Comparison of ENCODE assay signal across 1 cellular context in genomic region chr16:10308305-10309193, GRCh38.
TF ChIP-seq lines count a peak whose summit lies in the region.

No MANE protein-coding gene starts in this region.

TF ChIP-seq in HepG2, 621 proteins besides CTCF, POLR2A, EP300 and RAD21 (continued from another document and continues in another):
- TF ChIP-seq BATF2 (CRISPR knock-in tag; IDR thresholded peaks at IDR 0.05) (no peak), TOPORS (CRISPR knock-in tag; IDR thresholded peaks at IDR 0.05) (no peak), MXD1 (CRISPR knock-in tag; IDR thresholded peaks at IDR 0.05) (no peak), ZFP36L2 (CRISPR knock-in tag; IDR thresholded peaks at IDR 0.05) (no peak), MED1 (CRISPR knock-in tag; IDR thresholded peaks at IDR 0.05) (peak; percentile 79), ZKSCAN1 (IDR thresholded peaks at IDR 0.05; ENCODE audit: low read length) (no peak), ZNF678 (CRISPR knock-in tag; IDR thresholded peaks at IDR 0.05) (peak; percentile 80; the same call in 1 of the 2 replicates), NAIF1 (CRISPR knock-in tag; IDR thresholded peaks at IDR 0.05; ENCODE audit: borderline replicate concordance) (no peak), POGZ (CRISPR knock-in tag; IDR thresholded peaks at IDR 0.05) (peak; percentile 85), ZNF616 (CRISPR knock-in tag; IDR thresholded peaks at IDR 0.05; ENCODE audit: low read depth) (no peak), TFDP1 (CRISPR knock-in tag; IDR thresholded peaks at IDR 0.05; ENCODE audit: borderline replicate concordance) (peak; percentile 51; the same call in 1 of the 2 replicates), ADNP (CRISPR knock-in tag; IDR thresholded peaks at IDR 0.05) (no peak), TEAD3 (CRISPR knock-in tag; optimal IDR thresholded peaks at IDR 0.05; ENCODE audit: borderline replicate concordance) (peak; percentile 68), GMEB1 (CRISPR knock-in tag; IDR thresholded peaks at IDR 0.05; ENCODE audit: borderline replicate concordance) (no peak), ZNF790 (CRISPR knock-in tag; IDR thresholded peaks at IDR 0.05; ENCODE audit: borderline replicate concordance) (no peak), HNRNPK (IDR thresholded peaks at IDR 0.05; ENCODE audit: low read depth, low read length, poor library complexity, severe bottlenecking) (no peak), TBL1XR1 (IDR thresholded peaks at IDR 0.05; ENCODE audit: borderline replicate concordance, low read length, partially characterized antibody) (no peak), ZNF318 (CRISPR knock-in tag; IDR thresholded peaks at IDR 0.05) (0 out of 2 replicates have a peak, but pooled peaks have one; percentile 90), XRCC5 (optimal IDR thresholded peaks at IDR 0.05; ENCODE audit: low read length) (no peak), JUNB (CRISPR knock-in tag; IDR thresholded peaks at IDR 0.05; ENCODE audit: borderline replicate concordance) (no peak), ZSCAN29 (CRISPR knock-in tag; conservative IDR thresholded peaks at IDR 0.05) (no peak), ZMAT5 (CRISPR knock-in tag; IDR thresholded peaks at IDR 0.05; ENCODE audit: borderline replicate concordance, low read depth) (no peak), MBNL3 (CRISPR knock-in tag; conservative IDR thresholded peaks at IDR 0.05) (no peak), FOXC1 (CRISPR knock-in tag; IDR thresholded peaks at IDR 0.05; ENCODE audit: borderline replicate concordance) (no peak), ZNF326 (CRISPR knock-in tag; IDR thresholded peaks at IDR 0.05; ENCODE audit: borderline replicate concordance) (no peak), ZNF83 (CRISPR knock-in tag; IDR thresholded peaks at IDR 0.05; ENCODE audit: borderline replicate concordance) (no peak), SRSF4 (IDR thresholded peaks at IDR 0.05; ENCODE audit: low read depth, low read length, poor library complexity, severe bottlenecking) (no peak), MYNN (CRISPR knock-in tag; IDR thresholded peaks at IDR 0.05; ENCODE audit: low read depth) (no peak), HDAC6 (IDR thresholded peaks at IDR 0.05; ENCODE audit: low read depth, low read length) (no peak), PCBP1 (IDR thresholded peaks at IDR 0.05; ENCODE audit: borderline replicate concordance, low read depth, low read length) (no peak), SRF (IDR thresholded peaks at IDR 0.05; ENCODE audit: low read depth, low read length) (no peak), FOXA3 (CRISPR knock-in tag; IDR thresholded peaks at IDR 0.05) (peak; percentile 74), ZBTB42 (CRISPR knock-in tag; IDR thresholded peaks at IDR 0.05) (no peak), ZSCAN9 (CRISPR knock-in tag; IDR thresholded peaks at IDR 0.05; ENCODE audit: borderline replicate concordance) (no peak), DRAP1 (CRISPR knock-in tag; IDR thresholded peaks at IDR 0.05) (no peak), ZNF746 (CRISPR knock-in tag; IDR thresholded peaks at IDR 0.05) (no peak), FOXM1 (CRISPR knock-in tag; IDR thresholded peaks at IDR 0.05) (0 out of 2 replicates have a peak, but pooled peaks have one; percentile 47), ZFX (CRISPR knock-in tag; IDR thresholded peaks at IDR 0.05; ENCODE audit: low read depth) (peak; percentile 70), ZNF580 (CRISPR knock-in tag; IDR thresholded peaks at IDR 0.05; ENCODE audit: borderline replicate concordance, low read depth) (peak; percentile 80), PAX8 (CRISPR knock-in tag; IDR thresholded peaks at IDR 0.05; ENCODE audit: borderline replicate concordance) (0 out of 2 replicates have a peak, but pooled peaks have one; percentile 35), ZNF839 (CRISPR knock-in tag; IDR thresholded peaks at IDR 0.05; ENCODE audit: borderline replicate concordance) (no peak), POGK (CRISPR knock-in tag; conservative IDR thresholded peaks at IDR 0.05) (no peak; the same call in 1 of the 2 replicates), ZNF710 (CRISPR knock-in tag; IDR thresholded peaks at IDR 0.05; ENCODE audit: borderline replicate concordance) (no peak; the same call in 1 of the 2 replicates), NCOA2 (CRISPR knock-in tag; IDR thresholded peaks at IDR 0.05) (peak; percentile 50; the same call in 1 of the 2 replicates), ZNF441 (CRISPR knock-in tag; IDR thresholded peaks at IDR 0.05; ENCODE audit: borderline replicate concordance) (0 out of 2 replicates have a peak, but pooled peaks have one; percentile 33), ERF (CRISPR knock-in tag; IDR thresholded peaks at IDR 0.05) (peak; percentile 43; the same call in 1 of the 2 replicates), ZNF576 (CRISPR knock-in tag; IDR thresholded peaks at IDR 0.05) (no peak), MAFK (conservative IDR thresholded peaks at IDR 0.05 in 1 of 2, IDR thresholded peaks at IDR 0.05 in 1 of 2; ENCODE audit: low read length in 2 of 2) (no peak), ZC3H4 (CRISPR knock-in tag; IDR thresholded peaks at IDR 0.05; ENCODE audit: borderline replicate concordance) (no peak), SMAD3 (CRISPR knock-in tag; IDR thresholded peaks at IDR 0.05) (peak; percentile 86; the same call in 1 of the 2 replicates), XBP1 (CRISPR knock-in tag; IDR thresholded peaks at IDR 0.05) (no peak)
